ENCODE assay signal across 17 cellular contexts in genomic region chr22:45455621-45456020, GRCh38. TPM values are rescaled to one million over a fixed set of nuclear protein-coding genes. Genes with fewer than 3 reads are reported as not detected.
DNase-seq lines count a peak whose midpoint lies in the region; ATAC-seq and TF ChIP-seq lines count a peak whose summit lies in the region.
"Had no signal": no experiment of that assay in that cellular context is flagged by ENCODE, and none has a peak within 500 bp of the region (broad histone marks: within the 10 kb centered on the region; RNA-seq: fewer than 3 reads in every experiment).

No MANE protein-coding gene starts in this region.

- H3K4me3 Mint-ChIP-seq in glutamatergic neuron (ENCODE audit: unreplicated experiment): no peak overlapping the region
- H3K4me3 Mint-ChIP-seq: CD4-positive, alpha-beta memory T cell had no signal

- intact Hi-C loops in breast epithelium (cut with DNase I; ENCODE audit: low total_unique reads) (no loop called here), mammary epithelial cell (cut with micrococcal nuclease) (no loop called here), uterus (cut with DNase I; ENCODE audit: low total_unique reads) (no loop called here), right lobe of liver (cut with DNase I) (no loop called here)

- H3K36me3 Mint-ChIP-seq in glutamatergic neuron (ENCODE audit: unreplicated experiment): no peaks in the 10 kb centered on the region
- H3K36me3 Mint-ChIP-seq: CD4-positive, alpha-beta memory T cell had no signal

- no peaks in the 10 kb centered on the region for H3K4me1 Mint-ChIP-seq in glutamatergic neuron (ENCODE audit: low read depth, unreplicated experiment)
- H3K4me1 Mint-ChIP-seq: CD4-positive, alpha-beta memory T cell had no signal

- H4K20me1 ChIP-seq in mammary epithelial cell (ENCODE audit: insufficient read depth, low read length) (no peaks in the 10 kb centered on the region), hepatocyte (ENCODE audit: insufficient read depth, poor library complexity, severe bottlenecking) (no peaks in the 10 kb centered on the region)

- H3K27me3 Mint-ChIP-seq in glutamatergic neuron (ENCODE audit: unreplicated experiment): peaks cover 5% of the 10 kb centered on the region

- TF ChIP-seq POLR2A in breast epithelium (IDR thresholded peaks at IDR 0.05) (no peak), uterus (IDR thresholded peaks at IDR 0.05) (no peak), right lobe of liver (IDR thresholded peaks at IDR 0.05) (no peak)

- H3K9ac ChIP-seq in mammary epithelial cell (ENCODE audit: insufficient read depth, low read length): no peak overlapping the region

- H3K4me2 ChIP-seq in mammary epithelial cell (ENCODE audit: insufficient read depth, low read depth, low read length) (no peak overlapping the region), hepatocyte (no peak overlapping the region)

- peaks cover 3% of the 10 kb centered on the region for H3K9me3 Mint-ChIP-seq in glutamatergic neuron (ENCODE audit: unreplicated experiment)

- H3K27ac Mint-ChIP-seq in glutamatergic neuron (ENCODE audit: unreplicated experiment): no peak overlapping the region
- H3K27ac Mint-ChIP-seq: CD4-positive, alpha-beta memory T cell had no signal

- H3K9me3 ChIP-seq in breast epithelium: no peaks in the 10 kb centered on the region
- H3K9me3 ChIP-seq in mammary epithelial cell (replicated peaks; ENCODE audit: insufficient read depth, low read length): no peaks in the 10 kb centered on the region
- H3K9me3 ChIP-seq in HEK293 (ENCODE audit: control insufficient read depth, insufficient read depth, low read depth, low read length): no peaks in the 10 kb centered on the region
- no peaks in the 10 kb centered on the region for H3K9me3 ChIP-seq in hepatocyte (ENCODE audit: low read depth)
- no peaks in the 10 kb centered on the region for H3K9me3 ChIP-seq in uterus
- no peaks in the 10 kb centered on the region for H3K9me3 ChIP-seq in right lobe of liver
- H3K9me3 ChIP-seq: BE2C had no signal

- ATAC-seq in right lobe of liver: no peak
- ATAC-seq: HepG2, K562 had no signal

- no peaks in the 10 kb centered on the region for H3K79me2 ChIP-seq in mammary epithelial cell (ENCODE audit: insufficient read depth, low read length)
- H3K79me2 ChIP-seq in hepatocyte: no peaks in the 10 kb centered on the region

- CTCF ChIA-PET in mammary epithelial cell (lab: Charles Lee; ENCODE audit: low non-redundant PET): no interaction called here
- CTCF ChIA-PET in HEK293 (lab: Yijun Ruan, JAX): interaction anchor here (1.0 to 1.2 kb wide), 2 partner anchors 13 to 14 kb away, joined by 3 to 4 read pairs; no protein-coding TSS in a partner anchor

- POLR2A ChIA-PET in HEK293 (lab: Yijun Ruan, JAX): no interaction called here

- H3K36me3 ChIP-seq in breast epithelium (no peaks in the 10 kb centered on the region), mammary epithelial cell (ENCODE audit: insufficient read depth, low read length) (no peaks in the 10 kb centered on the region), HEK293 (ENCODE audit: control insufficient read depth in 2 of 2, insufficient read depth in 1 of 2, low read length in 2 of 2) (no peaks in the 10 kb centered on the region), hepatocyte (replicated peaks; ENCODE audit: insufficient read depth, low read depth) (no peaks in the 10 kb centered on the region), uterus (no peaks in the 10 kb centered on the region), right lobe of liver (no peaks in the 10 kb centered on the region)
- H3K36me3 ChIP-seq: BE2C had no signal

- H3K4me3 ChIP-seq in breast epithelium (no peak overlapping the region), mammary epithelial cell (replicated peaks in 1 of 3; ENCODE audit: insufficient read depth in 1 of 3, low read depth in 2 of 3, low read length in 3 of 3) (no peak overlapping the region), HEK293 (ENCODE audit: low read depth, low read length) (no peak overlapping the region), hepatocyte (no peak overlapping the region), uterus (no peak overlapping the region), right lobe of liver (no peak overlapping the region)
- H3K4me3 ChIP-seq: K562 had no signal

- in situ Hi-C loops in mammary epithelial cell (cut with MboI; ENCODE audit: low sequenced_read_pairs in 2 of 2): no loop called here

- no peak overlapping the region for H2AFZ ChIP-seq in mammary epithelial cell (ENCODE audit: low read depth, low read length)
- H2AFZ ChIP-seq in hepatocyte: no peak overlapping the region

- H3K9me2 ChIP-seq in hepatocyte (replicated peaks; ENCODE audit: insufficient read depth): no peaks in the 10 kb centered on the region

- H3K27me3 ChIP-seq in breast epithelium (no peaks in the 10 kb centered on the region), mammary epithelial cell (ENCODE audit: insufficient read depth, low read length) (peaks cover 2% of the 10 kb centered on the region), hepatocyte (no peaks in the 10 kb centered on the region), uterus (no peaks in the 10 kb centered on the region), right lobe of liver (no peaks in the 10 kb centered on the region)
- H3K27me3 ChIP-seq: BE2C had no signal

- BruUV-seq in mammary epithelial cell (replicated peaks; lab: Mats Ljungman, UMichigan): no TSS peak

- TF ChIP-seq CTCF in breast epithelium (IDR thresholded peaks at IDR 0.05) (no peak), mammary epithelial cell (conservative IDR thresholded peaks at IDR 0.05 in 1 of 2, IDR thresholded peaks at IDR 0.05 in 1 of 2; ENCODE audit: extremely low read depth in 1 of 2, insufficient read depth in 1 of 2, low read depth in 1 of 2, low read length in 2 of 2) (no peak), HEK293 (tag by site-specific recombination; IDR thresholded peaks at IDR 0.05) (no peak), hepatocyte (IDR thresholded peaks at IDR 0.05; ENCODE audit: poor library complexity) (no peak), uterus (IDR thresholded peaks at IDR 0.05) (no peak), right lobe of liver (IDR thresholded peaks at IDR 0.05) (no peak), glutamatergic neuron (IDR thresholded peaks at IDR 0.05; ENCODE audit: partially characterized antibody, unreplicated experiment) (no peak)

- no peak for DNase-seq in breast epithelium (ENCODE audit: low spot score in 2 of 2)
- no peak for DNase-seq in mammary epithelial cell
- DNase-seq in hepatocyte (ENCODE audit: low spot score): no peak
- DNase-seq in uterus: no peak
- no peak for DNase-seq in right lobe of liver
- DNase-seq in glutamatergic neuron: no peak
- no peak for DNase-seq in stimulated activated naive CD4-positive, alpha-beta T cell treated with Interleukin-2 at 50 U/mL for 16 hours (lab: John Stamatoyannopoulos, UW)
- DNase-seq: 8988T; BE2C; CD4-positive, alpha-beta memory T cell; DMS79; HCEC 1CT had no signal

- H3K4me1 ChIP-seq in breast epithelium: peaks cover 0 to under 1% of the 10 kb centered on the region in 2 donors
- no peaks in the 10 kb centered on the region for H3K4me1 ChIP-seq in mammary epithelial cell (ENCODE audit: insufficient read depth, low read length)
- H3K4me1 ChIP-seq in HEK293 (ENCODE audit: control insufficient read depth, insufficient read depth, low read length): no peaks in the 10 kb centered on the region
- peaks cover 46% of the 10 kb centered on the region for H3K4me1 ChIP-seq in hepatocyte (ENCODE audit: insufficient read depth)
- H3K4me1 ChIP-seq in uterus: peaks cover 1 to 19% of the 10 kb centered on the region in 2 donors
- no peaks in the 10 kb centered on the region for H3K4me1 ChIP-seq in right lobe of liver
- H3K4me1 ChIP-seq: BE2C had no signal

- dilution Hi-C loops in mammary epithelial cell (cut with HindIII; ENCODE audit: low sequenced_read_pairs): loop anchor here (10.0 kb wide), 1 partner anchor 59 kb away; no protein-coding TSS in a partner anchor

- peak overlapping the region; percentile 29 to 83 for H3K27ac ChIP-seq in breast epithelium
- H3K27ac ChIP-seq in mammary epithelial cell (ENCODE audit: insufficient read depth, low read depth, low read length): no peak overlapping the region
- H3K27ac ChIP-seq in HEK293 (ENCODE audit: extremely low read depth, low read depth, low read length): no peak overlapping the region
- peak overlapping the region; percentile 50 for H3K27ac ChIP-seq in hepatocyte
- H3K27ac ChIP-seq in uterus: peak overlapping the region; percentile 77 to 84
- no peak overlapping the region for H3K27ac ChIP-seq in right lobe of liver
- H3K27ac ChIP-seq: C4-2B had no signal

- WGBS in mammary epithelial cell (ENCODE audit: low coverage, missing lambda C conversion rate): 93% methylated on average over 4 of the region's 4 CpGs
- WGBS in hepatocyte (ENCODE audit: low lambda C conversion rate, missing lambda C conversion rate): 91% methylated on average over 4 of the region's 4 CpGs
- 90% methylated on average over 3 of the region's 4 CpGs for WGBS in right lobe of liver (ENCODE audit: insufficient coverage, low coverage, low lambda C conversion rate, missing lambda C conversion rate)

TF ChIP-seq in HEK293, 187 proteins besides CTCF, POLR2A, EP300 and RAD21 (continues in another document):
- TF ChIP-seq ZNF664 (tag by site-specific recombination; IDR thresholded peaks at IDR 0.05): 0 out of 2 replicates have a peak, but pooled peaks have one; percentile 14

RNA-seq across cellular contexts. Expression of gene RIBC2, which starts 42.1 kb away (rescaled TPM):
- total RNA-seq in breast epithelium (1 to 10 TPM in 2 of 3 donors, under 1 TPM in 1; 0.48 to 2.0 (median 1.3) TPM), mammary epithelial cell (under 1 TPM; 0.17 to 0.38 TPM), hepatocyte (0.48 and 0.50 TPM in 2 replicates), uterus (1 to 10 TPM in 2 of 4 donors, not detected in 2; 2.4 to 3.9 TPM), right lobe of liver (under 1 TPM in 2 of 6 experiments, not detected in 4; 0.18 to 0.87 TPM), glutamatergic neuron (ENCODE audit: unreplicated experiment) (0.71 TPM)
- polyA plus RNA-seq in mammary epithelial cell (1.0 TPM), hepatocyte (0.56 and 1.3 TPM in 2 replicates)
- not detected for polyA minus RNA-seq in mammary epithelial cell
- total RNA-seq: CD4-positive, alpha-beta memory T cell; H4; K562 had no signal
- polyA plus RNA-seq: HepG2, K562 had no signal

RNA-seq across cellular contexts. Expression of gene SMC1B, which starts 42.2 kb away (rescaled TPM):
- total RNA-seq in breast epithelium (not detected), mammary epithelial cell (under 1 TPM in 1 of 2 donors, not detected in 1; 0.17 TPM), hepatocyte (not detected in 2 replicates), uterus (under 1 TPM in 1 of 4 donors, not detected in 3; 0.35 TPM), right lobe of liver (not detected), glutamatergic neuron (ENCODE audit: unreplicated experiment) (not detected)
- polyA plus RNA-seq in mammary epithelial cell (not detected), hepatocyte (0.10 TPM in 1 of 2 replicates, not detected in the other)
- polyA minus RNA-seq in mammary epithelial cell: not detected
- total RNA-seq: H4, HepG2, K562 had no signal
- polyA plus RNA-seq: CD4-positive, alpha-beta memory T cell; HepG2 had no signal

RNA-seq across cellular contexts. Expression of gene FBLN1, which starts 47.1 kb away (rescaled TPM):
- total RNA-seq in breast epithelium (100 to 1,000 TPM; 115 to 293 (median 267) TPM), mammary epithelial cell (100 to 1,000 TPM; 130 to 173 TPM), hepatocyte (185 and 201 TPM in 2 replicates), uterus (100 to 1,000 TPM; 388 to 644 (median 479) TPM), right lobe of liver (1 to 10 TPM; 1.6 to 6.6 (median 3.4) TPM), glutamatergic neuron (ENCODE audit: unreplicated experiment) (184 TPM)
- polyA plus RNA-seq in mammary epithelial cell (66.8 TPM), hepatocyte (669 and 709 TPM in 2 replicates)
- polyA minus RNA-seq in mammary epithelial cell: 49.2 TPM
- total RNA-seq: CD4-positive, alpha-beta memory T cell had no signal
- polyA plus RNA-seq: CD4-positive, alpha-beta memory T cell; K562 had no signal

Comparison
In these comparisons a context has a peak if more than half of its experiments do, and no peak if none do; other contexts are left out.
1. H3K27ac ChIP-seq: peak in breast epithelium (2 of 2), hepatocyte (single experiment) and uterus (2 of 2); none in mammary epithelial cell (single experiment), HEK293 (single experiment) and right lobe of liver (0 of 3).
2. RNA of gene FBLN1, which starts 47.1 kb away (total RNA-seq): 388 to 644 TPM in uterus, 115 to 293 TPM in breast epithelium, 185 to 201 TPM in hepatocyte, 184 TPM in glutamatergic neuron (single experiment) and 130 to 173 TPM in mammary epithelial cell; 1.6 to 6.6 TPM in right lobe of liver; every median in the first group is over 10 times any median in the second.